ENCODE assay signal across 1 cellular context in genomic region chr14:77603654-77604270, GRCh38.
TF ChIP-seq lines count a peak whose summit lies in the region.

No MANE protein-coding gene starts in this region.

TF ChIP-seq in HCT116, 20 proteins besides CTCF, POLR2A, EP300 and RAD21 (continued from another document):
- TF ChIP-seq POLR2AphosphoS5 (IDR thresholded peaks at IDR 0.05; ENCODE audit: low read depth, low read length) (no peak), ZFX (IDR thresholded peaks at IDR 0.05) (no peak), CEBPB (IDR thresholded peaks at IDR 0.05; ENCODE audit: low read depth) (no peak), SRF (IDR thresholded peaks at IDR 0.05; ENCODE audit: low read depth) (no peak), TCF7L2 (IDR thresholded peaks at IDR 0.05; ENCODE audit: borderline replicate concordance, extremely low read depth, insufficient read depth, insufficient read length) (no peak), ZNF274 (IDR thresholded peaks at IDR 0.05; ENCODE audit: low read depth, low read length) (no peak), SP1 (IDR thresholded peaks at IDR 0.05; ENCODE audit: low read depth) (no peak), EGR1 (IDR thresholded peaks at IDR 0.05; ENCODE audit: low read depth) (no peak), FOSL1 (IDR thresholded peaks at IDR 0.05; ENCODE audit: low read depth) (no peak)
- TF ChIP-seq, protein P1, sequence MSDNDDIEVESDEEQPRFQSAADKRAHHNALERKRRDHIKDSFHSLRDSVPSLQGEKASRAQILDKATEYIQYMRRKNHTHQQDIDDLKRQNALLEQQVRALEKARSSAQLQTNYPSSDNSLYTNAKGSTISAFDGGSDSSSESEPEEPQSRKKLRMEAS (IDR thresholded peaks at IDR 0.05), result peak; percentile 42; the same call in 1 of the 2 replicates
